In the genomic region with DNA sequence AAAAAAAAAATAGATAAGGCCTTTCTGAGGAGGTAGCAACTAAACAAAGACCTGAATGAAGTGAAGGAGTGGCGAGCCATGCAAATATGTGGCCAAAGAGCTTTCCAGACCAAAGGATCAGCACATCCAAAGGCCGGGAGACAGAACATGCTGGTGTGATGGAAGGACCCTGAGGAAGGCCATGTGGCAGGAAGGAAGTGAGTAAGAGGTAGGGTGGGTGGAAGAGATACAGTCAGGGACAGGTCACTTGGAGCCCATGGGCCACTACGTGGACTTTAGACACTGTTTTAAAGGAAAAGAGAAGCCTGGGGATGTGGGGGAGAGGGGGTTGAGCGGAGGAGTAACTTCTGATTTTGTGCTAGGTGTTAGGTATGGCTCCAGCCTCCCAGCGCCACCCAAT, we compare ENCODE assay signal across 1 cellular context.
A peak's percentile ranks its signal among the peaks of the same experiment; 100 is the strongest.
TF ChIP-seq lines count a peak whose summit lies in the region.

No MANE protein-coding gene starts in this region.

TF ChIP-seq in endothelial cell of umbilical vein, 7 proteins besides CTCF, POLR2A, EP300 and RAD21:
- TF ChIP-seq, protein P1, sequence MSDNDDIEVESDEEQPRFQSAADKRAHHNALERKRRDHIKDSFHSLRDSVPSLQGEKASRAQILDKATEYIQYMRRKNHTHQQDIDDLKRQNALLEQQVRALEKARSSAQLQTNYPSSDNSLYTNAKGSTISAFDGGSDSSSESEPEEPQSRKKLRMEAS (IDR thresholded peaks at IDR 0.05; ENCODE audit: insufficient read depth, insufficient read length) = no peak
- TF ChIP-seq MYC (IDR thresholded peaks at IDR 0.05; ENCODE audit: low read depth, low read length) (peak; percentile 45), EZH2 (IDR thresholded peaks at IDR 0.05; ENCODE audit: borderline replicate concordance, low read depth, low read length, severe bottlenecking) (no peak), POLR2AphosphoS5 (IDR thresholded peaks at IDR 0.05; ENCODE audit: insufficient read depth, low read depth, low read length) (peak; percentile 70), FOS (IDR thresholded peaks at IDR 0.05; ENCODE audit: borderline replicate concordance, insufficient read depth, low read length) (peak; percentile 85), GATA2 (IDR thresholded peaks at IDR 0.05; ENCODE audit: insufficient read depth, insufficient read length, low read depth, low read length) (no peak), JUN (IDR thresholded peaks at IDR 0.05; ENCODE audit: borderline replicate concordance, insufficient read depth, insufficient read length, low read depth) (peak; percentile 69)
